ENCODE assay signal across 15 cellular contexts in the genomic region with DNA sequence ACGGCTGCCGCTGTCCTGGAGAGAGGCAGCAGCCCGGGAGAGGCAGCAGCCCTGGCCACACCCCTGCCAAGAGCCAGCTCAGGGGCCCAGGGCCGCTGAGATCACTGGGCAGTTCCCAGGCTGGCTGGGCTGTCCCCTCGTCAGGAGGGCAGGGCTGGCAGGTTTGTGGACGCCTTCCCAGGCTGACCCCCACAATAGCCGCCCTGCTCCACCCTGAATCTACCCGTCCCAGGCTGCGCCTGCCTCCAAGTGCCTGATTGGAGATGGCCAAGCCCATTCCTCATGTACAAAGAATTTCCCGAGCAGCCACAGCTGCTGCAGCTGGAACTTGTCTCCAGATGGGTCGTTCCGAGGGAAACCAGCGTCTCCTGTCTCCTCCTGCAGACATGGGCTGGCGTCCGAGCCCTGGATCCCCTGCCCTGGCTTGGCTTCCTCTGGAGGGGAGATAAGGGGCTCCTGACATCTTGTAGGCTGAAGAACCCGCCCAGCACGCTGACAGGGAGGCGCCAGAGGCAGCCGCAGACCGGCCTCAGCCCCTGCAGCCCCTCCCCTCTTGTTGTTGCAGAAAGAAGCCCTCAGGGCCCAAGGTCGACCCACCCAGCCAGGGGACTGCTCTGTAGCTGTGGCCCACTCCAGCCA. TPM values are rescaled to one million over a fixed set of nuclear protein-coding genes. Genes with fewer than 3 reads are reported as not detected.
A peak's percentile ranks its signal among the peaks of the same experiment; 100 is the strongest.
DNase-seq lines count a peak whose midpoint lies in the region; FAIRE-seq and TF ChIP-seq lines count a peak whose summit lies in the region.
"Had no signal": no experiment of that assay in that cellular context is flagged by ENCODE, and none has a peak within 500 bp of the region (broad histone marks: within the 10 kb centered on the region; RNA-seq: fewer than 3 reads in every experiment).

No MANE protein-coding gene starts in this region.

- 1 to 2% methylated on average over 18 to 21 of the region's 21 CpGs for WGBS in GM23248 (ENCODE audit: low coverage in 1 of 2, low lambda C conversion rate in 2 of 2, missing lambda C conversion rate in 2 of 2), 2 experiments

- H3K4me2 ChIP-seq in GM23248 (ENCODE audit: unreplicated experiment) (no peak overlapping the region), astrocyte (ENCODE audit: low read length) (no peak overlapping the region)

- H3K27ac ChIP-seq in GM23248 (no peak overlapping the region), astrocyte (ENCODE audit: low read depth, low read length) (no peak overlapping the region)
- H3K27ac ChIP-seq: dorsolateral prefrontal cortex, skin epidermis had no signal

- no peaks in the 10 kb centered on the region for H3F3A ChIP-seq in GM23248 (ENCODE audit: insufficient read depth)

- H3K36me3 Mint-ChIP-seq in astrocyte (ENCODE audit: low read depth, unreplicated experiment): no peaks in the 10 kb centered on the region
- H3K36me3 Mint-ChIP-seq: activated CD8-positive, alpha-beta memory T cell treated with anti-CD3 and anti-CD28 coated beads, Interleukin-2, amount 10 ng/mL, durations not matched to agents 7 days and 5 days; activated naive CD8-positive, alpha-beta T cell treated with anti-CD3 and anti-CD28 coated beads, Interleukin-2, amount 10 ng/mL, durations not matched to agents 7 days and 5 days had no signal

- H3K4me1 ChIP-seq in GM23248 (ENCODE audit: insufficient read depth) (no peaks in the 10 kb centered on the region), astrocyte (ENCODE audit: insufficient read depth, low read length) (no peaks in the 10 kb centered on the region)

- no peak for FAIRE-seq in astrocyte (lab: Jason Lieb, UNC)

- no peak overlapping the region for H3K4me3 ChIP-seq in GM23248
- no peak overlapping the region for H3K4me3 ChIP-seq in astrocyte (ENCODE audit: insufficient read depth, low read depth, low read length)
- H3K4me3 ChIP-seq: dorsolateral prefrontal cortex, mucosa of descending colon, skin epidermis had no signal

- in situ Hi-C loops in GM23248 (cut with MboI): no loop called here

- peaks cover 8% of the 10 kb centered on the region for H3K4me1 Mint-ChIP-seq in astrocyte (ENCODE audit: low read depth, unreplicated experiment)
- H3K4me1 Mint-ChIP-seq: activated CD8-positive, alpha-beta memory T cell treated with anti-CD3 and anti-CD28 coated beads, Interleukin-2, amount 10 ng/mL, durations not matched to agents 7 days and 5 days had no signal

- H3K9me3 Mint-ChIP-seq in astrocyte (ENCODE audit: unreplicated experiment): no peaks in the 10 kb centered on the region
- H3K9me3 Mint-ChIP-seq: activated naive CD8-positive, alpha-beta T cell treated with anti-CD3 and anti-CD28 coated beads, Interleukin-2, amount 10 ng/mL, durations not matched to agents 7 days and 5 days had no signal

- H3K9me3 ChIP-seq in GM23248 (ENCODE audit: low read depth): no peaks in the 10 kb centered on the region
- H3K9me3 ChIP-seq in astrocyte (ENCODE audit: insufficient read depth, low read depth, low read length): no peaks in the 10 kb centered on the region
- H3K9me3 ChIP-seq: mucosa of descending colon had no signal

- H4K20me1 ChIP-seq in GM23248 (ENCODE audit: insufficient read depth): no peaks in the 10 kb centered on the region
- no peaks in the 10 kb centered on the region for H4K20me1 ChIP-seq in astrocyte (ENCODE audit: insufficient read depth, low read length)

- H3K36me3 ChIP-seq in GM23248 (ENCODE audit: low read depth): no peaks in the 10 kb centered on the region
- H3K36me3 ChIP-seq in astrocyte (ENCODE audit: insufficient read depth, low read length): no peaks in the 10 kb centered on the region

- H3K79me2 ChIP-seq in GM23248 (ENCODE audit: insufficient read depth) (no peaks in the 10 kb centered on the region), astrocyte (ENCODE audit: insufficient read depth, low read length) (no peaks in the 10 kb centered on the region)

- no peaks in the 10 kb centered on the region for H3K9me2 ChIP-seq in GM23248 (ENCODE audit: insufficient read depth)

- peak overlapping the region; percentile 53 for H3K27ac Mint-ChIP-seq in astrocyte (ENCODE audit: unreplicated experiment)
- H3K27ac Mint-ChIP-seq: activated CD8-positive, alpha-beta memory T cell treated with anti-CD3 and anti-CD28 coated beads, Interleukin-2, amount 10 ng/mL, durations not matched to agents 7 days and 5 days; activated naive CD8-positive, alpha-beta T cell treated with anti-CD3 and anti-CD28 coated beads, Interleukin-2, amount 10 ng/mL, durations not matched to agents 7 days and 5 days had no signal

- peaks cover 49% of the 10 kb centered on the region for H3K27me3 Mint-ChIP-seq in astrocyte (ENCODE audit: low read depth, unreplicated experiment)

- no peak for TF ChIP-seq CTCF in astrocyte (IDR thresholded peaks at IDR 0.05; ENCODE audit: insufficient read depth, low read depth, low read length)

- DNase-seq in GM23248 (peak; percentile 45), astrocyte (ENCODE audit: low read depth) (peak; percentile 17), islet precursor cell (peak; percentile 88), retina (peak; percentile 72), foreskin melanocyte (no peak), NCI-H1092 (lab: John Stamatoyannopoulos, UW) (no peak)
- DNase-seq in activated CD8-positive, alpha-beta memory T cell treated with anti-CD3 and anti-CD28 coated beads, Interleukin-2, amount 50 U/mL, for 48 hours: no peak
- no peak for DNase-seq in stimulated activated CD4-positive, alpha-beta T cell treated with anti-CD3 and anti-CD28 coated beads, Interleukin-4, amount 100 ng/mL, for 24 hours
- DNase-seq: activated CD8-positive, alpha-beta memory T cell treated with anti-CD3 and anti-CD28 coated beads, Interleukin-2, amount 10 ng/mL, durations not matched to agents 7 days and 5 days; activated naive CD8-positive, alpha-beta T cell treated with anti-CD3 and anti-CD28 coated beads, Interleukin-2, amount 10 ng/mL, durations not matched to agents 7 days and 5 days; dorsolateral prefrontal cortex; mucosa of descending colon; NCI-H2107; T1000 had no signal

- H3K9ac ChIP-seq in GM23248 (no peak overlapping the region), astrocyte (ENCODE audit: low read length) (no peak overlapping the region)

- H2AFZ ChIP-seq in GM23248: no peak overlapping the region
- no peak overlapping the region for H2AFZ ChIP-seq in astrocyte (ENCODE audit: low read depth, low read length)

- peaks cover 65% of the 10 kb centered on the region for H3K27me3 ChIP-seq in GM23248 (replicated peaks; ENCODE audit: insufficient read depth)
- H3K27me3 ChIP-seq in astrocyte (ENCODE audit: insufficient read depth, low read length): peaks cover 74% of the 10 kb centered on the region

- no peak overlapping the region for H3K4me3 Mint-ChIP-seq in astrocyte (ENCODE audit: unreplicated experiment)
- H3K4me3 Mint-ChIP-seq: activated CD8-positive, alpha-beta memory T cell treated with anti-CD3 and anti-CD28 coated beads, Interleukin-2, amount 10 ng/mL, durations not matched to agents 7 days and 5 days; activated naive CD8-positive, alpha-beta T cell treated with anti-CD3 and anti-CD28 coated beads, Interleukin-2, amount 10 ng/mL, durations not matched to agents 7 days and 5 days had no signal

RNA-seq across cellular contexts. Expression of a gene that starts 9.4 kb away (rescaled TPM):
- not detected in 2 replicates for total RNA-seq in GM23248 (2014; rRNA removed; shearing (Covaris generic))
- polyA plus RNA-seq in GM23248 (2016; fragmentation: Nextera tagmentation; extraction: Ambion mirVana): not detected in 2 replicates
- not detected in 2 replicates for total RNA-seq in astrocyte
- total RNA-seq: activated CD8-positive, alpha-beta memory T cell treated with anti-CD3 and anti-CD28 coated beads, Interleukin-2, amount 10 ng/mL, durations not matched to agents 7 days and 5 days; activated naive CD8-positive, alpha-beta T cell treated with anti-CD3 and anti-CD28 coated beads, Interleukin-2, amount 10 ng/mL, durations not matched to agents 7 days and 5 days had no signal

RNA-seq across cellular contexts. Expression of a gene that starts 57.8 kb away (rescaled TPM):
- not detected in 2 replicates for total RNA-seq in GM23248 (2014; rRNA removed; shearing (Covaris generic))
- polyA plus RNA-seq in GM23248 (2016; fragmentation: Nextera tagmentation; extraction: Ambion mirVana): not detected in 2 replicates
- 0.14 TPM in 1 of 2 replicates, not detected in the other for total RNA-seq in astrocyte
- total RNA-seq: activated CD8-positive, alpha-beta memory T cell treated with anti-CD3 and anti-CD28 coated beads, Interleukin-2, amount 10 ng/mL, durations not matched to agents 7 days and 5 days; activated naive CD8-positive, alpha-beta T cell treated with anti-CD3 and anti-CD28 coated beads, Interleukin-2, amount 10 ng/mL, durations not matched to agents 7 days and 5 days had no signal

Comparison
In these comparisons a context has a peak if more than half of its experiments do, and no peak if none do; other contexts are left out.
1. DNase-seq: peak in GM23248 (single experiment), astrocyte (single experiment), islet precursor cell (single experiment) and retina (single experiment); none in foreskin melanocyte (single experiment), activated CD8-positive, alpha-beta memory T cell treated with anti-CD3 and anti-CD28 coated beads, Interleukin-2, amount 50 U/mL, for 48 hours (single experiment), NCI-H1092 (single experiment) and stimulated activated CD4-positive, alpha-beta T cell treated with anti-CD3 and anti-CD28 coated beads, Interleukin-4, amount 100 ng/mL, for 24 hours (single experiment).